In genomic region chr17:28747801-28748750, GRCh38 we compare ENCODE assay signal across 11 cellular contexts. TPM values are rescaled to one million over a fixed set of nuclear protein-coding genes. Genes with fewer than 3 reads are reported as not detected.
DNase-seq lines count a peak whose midpoint lies in the region; ATAC-seq, FAIRE-seq and TF ChIP-seq lines count a peak whose summit lies in the region.
"Had no signal": no experiment of that assay in that cellular context is flagged by ENCODE, and none has a peak within 500 bp of the region (broad histone marks: within the 10 kb centered on the region; RNA-seq: fewer than 3 reads in every experiment).

No MANE protein-coding gene starts in this region.

- 85 to 90% (median 88%) methylated on average over 15 to 18 of the region's 18 CpGs for WGBS in ovary, 3 donors

- POLR2A ChIA-PET in OCI-LY7 (lab: Charles Lee), result interaction anchor here (0.6 to 1.6 kb wide), 2 partner anchors 20 to 985 kb away, joined by 4 to 12 read pairs; no protein-coding TSS in a partner anchor

- H2AFZ ChIP-seq in OCI-LY7 (ENCODE audit: low read length), result no peak overlapping the region

- H3K27ac Mint-ChIP-seq in CD4-positive, CD25-positive, alpha-beta regulatory T cell, result peak overlapping the region in 1 of 3 donors; percentile 78

- H3K36me3 Mint-ChIP-seq in CD4-positive, CD25-positive, alpha-beta regulatory T cell, result no peaks in the 10 kb centered on the region

- FAIRE-seq in GM19239 (lab: Jason Lieb, UNC), result no peak

- no peaks in the 10 kb centered on the region for H3K9me2 ChIP-seq in OCI-LY7 (ENCODE audit: insufficient read depth, low read length)

- DNase-seq in CD4-positive, CD25-positive, alpha-beta regulatory T cell, result no peak
- DNase-seq in OCI-LY7 (ENCODE audit: low spot score) (no peak), dorsolateral prefrontal cortex (peak in 1 of 10 donors; percentile 41), ovary (peak in 3 of 5 donors; percentile 20 to 37 (median 28)), NCI-H1105 (lab: John Stamatoyannopoulos, UW) (no peak), GM03348 (ENCODE audit: low spot score) (no peak), foreskin melanocyte (no peak), GM19239 (ENCODE audit: insufficient read length, low spot score) (no peak)
- DNase-seq: activated effector memory CD4-positive, alpha-beta T cell treated with anti-CD3 and anti-CD28 coated beads, Interleukin-2, amount 50 U/mL, for 16 hours; retina; T-helper 2 cell had no signal

- no peak overlapping the region for H3K4me3 ChIP-seq in CD4-positive, CD25-positive, alpha-beta regulatory T cell (ENCODE audit: low read depth, low read length)
- no peak overlapping the region for H3K4me3 ChIP-seq in OCI-LY7 (ENCODE audit: low read depth, low read length, poor library complexity, severe bottlenecking)
- H3K4me3 ChIP-seq in dorsolateral prefrontal cortex, result peak overlapping the region in 15 of 59 donors; percentile 3 to 94 (median 84)
- H3K4me3 ChIP-seq in ovary, result no peak overlapping the region

- no peak for ATAC-seq in CD4-positive, CD25-positive, alpha-beta regulatory T cell (ENCODE audit: low read depth in 2 of 2)

- H4K20me1 ChIP-seq in OCI-LY7 (ENCODE audit: insufficient read depth, low read length), result peaks cover 30% of the 10 kb centered on the region

- TF ChIP-seq CTCF in OCI-LY7 (conservative IDR thresholded peaks at IDR 0.05; ENCODE audit: low read length) (0 out of 2 replicates have a peak, but pooled peaks have one; percentile 21), dorsolateral prefrontal cortex (IDR thresholded peaks at IDR 0.05 in 54 of 56, conservative IDR thresholded peaks at IDR 0.05 in 2 of 56; ENCODE audit: low read depth in 1 of 56, partially characterized antibody in 56 of 56) (no peak), ovary (IDR thresholded peaks at IDR 0.05) (no peak)

- no peak for TF ChIP-seq POLR2A in ovary (IDR thresholded peaks at IDR 0.05)

- no peaks in the 10 kb centered on the region for H3K9me3 ChIP-seq in CD4-positive, CD25-positive, alpha-beta regulatory T cell (ENCODE audit: control insufficient read depth in 2 of 2, low read length in 2 of 2)
- H3K9me3 ChIP-seq in OCI-LY7 (ENCODE audit: low read length) (no peaks in the 10 kb centered on the region), ovary (no peaks in the 10 kb centered on the region)

- peak overlapping the region; percentile 96; the same call in 1 of the 2 replicates for H3K4me2 ChIP-seq in OCI-LY7 (ENCODE audit: low read length)

- no peaks in the 10 kb centered on the region for H3K27me3 Mint-ChIP-seq in CD4-positive, CD25-positive, alpha-beta regulatory T cell

- peaks cover 36% of the 10 kb centered on the region for H3K4me1 ChIP-seq in CD4-positive, CD25-positive, alpha-beta regulatory T cell (ENCODE audit: control insufficient read depth, insufficient read depth, low read length, poor library complexity, severe bottlenecking)
- H3K4me1 ChIP-seq in OCI-LY7 (ENCODE audit: insufficient read depth, low read length, poor library complexity, severe bottlenecking), result peaks cover 40% of the 10 kb centered on the region
- peaks cover 12% of the 10 kb centered on the region for H3K4me1 ChIP-seq in ovary (ENCODE audit: insufficient read depth)

- peaks cover 14% of the 10 kb centered on the region for H3K36me3 ChIP-seq in CD4-positive, CD25-positive, alpha-beta regulatory T cell (ENCODE audit: control insufficient read depth, insufficient read depth, low read length)
- H3K36me3 ChIP-seq in OCI-LY7 (ENCODE audit: insufficient read depth, low read length) (peaks cover 83% of the 10 kb centered on the region), ovary (no peaks in the 10 kb centered on the region)

- H3K4me3 Mint-ChIP-seq in CD4-positive, CD25-positive, alpha-beta regulatory T cell, result peak overlapping the region in 1 of 4 donors; percentile 52

- CTCF ChIA-PET in OCI-LY7 (lab: Charles Lee; ENCODE audit: unreplicated experiment), result interaction anchor here (1.1 to 3.3 kb wide), 2 partner anchors 20 to 38 kb away, joined by 3 to 27 read pairs; partner anchors contain the start of genes NEK8 and TLCD1

- intact Hi-C loops in OCI-LY7 (cut with micrococcal nuclease; ENCODE audit: unreplicated experiment) (no loop called here), dorsolateral prefrontal cortex (cut with DNase I) (loop anchor here (5.0 to 10.0 kb wide), 2 partner anchors 63 to 154 kb away; partner anchors contain the start of gene DHRS13 (in 2 of the 2)), ovary (cut with DNase I) (no loop called here)

- no TSS peak for BruUV-seq in OCI-LY7 (replicated peaks; lab: Mats Ljungman, UMichigan)

- peak overlapping the region; percentile 41 for H3K27ac ChIP-seq in CD4-positive, CD25-positive, alpha-beta regulatory T cell (ENCODE audit: insufficient read depth, low read length, poor library complexity, severe bottlenecking)
- H3K27ac ChIP-seq in OCI-LY7 (ENCODE audit: low read depth, low read length, poor library complexity, severe bottlenecking), result no peak overlapping the region
- H3K27ac ChIP-seq in dorsolateral prefrontal cortex, result peak overlapping the region in 58 of 59 donors; percentile 65 to 100 (median 98)
- no peak overlapping the region for H3K27ac ChIP-seq in ovary

- no peaks in the 10 kb centered on the region for H3K27me3 ChIP-seq in CD4-positive, CD25-positive, alpha-beta regulatory T cell (ENCODE audit: control insufficient read depth, insufficient read depth, low read length)
- H3K27me3 ChIP-seq in dorsolateral prefrontal cortex (no peaks in the 10 kb centered on the region), ovary (no peaks in the 10 kb centered on the region)

- peaks cover 39% of the 10 kb centered on the region for H3K79me2 ChIP-seq in OCI-LY7 (ENCODE audit: insufficient read depth, low read depth, low read length)

- peaks cover 0 to 38% (median 7%) of the 10 kb centered on the region in 4 donors for H3K4me1 Mint-ChIP-seq in CD4-positive, CD25-positive, alpha-beta regulatory T cell

- H3K9me3 Mint-ChIP-seq in CD4-positive, CD25-positive, alpha-beta regulatory T cell, result no peaks in the 10 kb centered on the region

- no peak for TF ChIP-seq EP300 in ovary (IDR thresholded peaks at IDR 0.05)

RNA-seq across cellular contexts. Expression of gene TRAF4, which starts 4.3 kb away (rescaled TPM):
- 320 TPM for total RNA-seq in CD4-positive, CD25-positive, alpha-beta regulatory T cell
- polyA plus RNA-seq in CD4-positive, CD25-positive, alpha-beta regulatory T cell, result 1 to 10 TPM; 1.1 to 2.9 (median 1.7) TPM
- total RNA-seq in OCI-LY7 (2014; rRNA removed; shearing (Covaris generic)), result 73.6 and 105 TPM in 2 replicates
- total RNA-seq in OCI-LY7 (2022) (116 and 123 TPM in 2 replicates), dorsolateral prefrontal cortex (10 to 100 TPM; 16.6 to 92.5 (median 39.5) TPM), ovary (10 to 100 TPM; 12.9 to 61.3 (median 18.8) TPM)
- 1 to 10 TPM; 3.5 to 7.0 TPM for polyA plus RNA-seq in ovary

RNA-seq across cellular contexts. Expression of gene NEK8, which starts 19.5 kb away (rescaled TPM):
- total RNA-seq in CD4-positive, CD25-positive, alpha-beta regulatory T cell, result 7.5 TPM
- polyA plus RNA-seq in CD4-positive, CD25-positive, alpha-beta regulatory T cell, result 1 to 10 TPM; 1.8 to 2.6 (median 2.0) TPM
- total RNA-seq in OCI-LY7 (2014; rRNA removed; shearing (Covaris generic)), result 12.2 and 17.0 TPM in 2 replicates
- total RNA-seq in OCI-LY7 (2022) (14.0 and 15.1 TPM in 2 replicates), dorsolateral prefrontal cortex (1 to 10 TPM in 118 of 120 experiments, under 1 TPM in 2; 0.96 to 5.8 (median 2.4) TPM), ovary (1 to 10 TPM; 2.3 to 8.3 (median 3.4) TPM)
- polyA plus RNA-seq in ovary, result 1 to 10 TPM; 1.9 to 2.2 TPM

RNA-seq across cellular contexts. Expression of gene TLCD1, which starts 22.0 kb away (rescaled TPM):
- 1.3 TPM for total RNA-seq in CD4-positive, CD25-positive, alpha-beta regulatory T cell
- not detected for polyA plus RNA-seq in CD4-positive, CD25-positive, alpha-beta regulatory T cell
- total RNA-seq in OCI-LY7 (2014; rRNA removed; shearing (Covaris generic)), result 0.28 and 1.6 TPM in 2 replicates
- total RNA-seq in OCI-LY7 (2022) (2.5 and 3.4 TPM in 2 replicates), dorsolateral prefrontal cortex (10 to 100 TPM in 16 of 120 experiments, 1 to 10 TPM in 104; 2.0 to 22.8 (median 6.6) TPM), ovary (1 to 10 TPM in 6 of 7 donors, not detected in 1; 1.3 to 7.0 (median 1.6) TPM)
- 1 to 10 TPM in 1 of 2 donors, under 1 TPM in 1; 0.75 to 5.1 TPM for polyA plus RNA-seq in ovary

RNA-seq across cellular contexts. Expression of gene RPL23A, which starts 28.3 kb away (rescaled TPM):
- 2,050 TPM for total RNA-seq in CD4-positive, CD25-positive, alpha-beta regulatory T cell
- polyA plus RNA-seq in CD4-positive, CD25-positive, alpha-beta regulatory T cell, result 1,000 to 10,000 TPM; 4,206 to 5,707 (median 4,669) TPM
- total RNA-seq in OCI-LY7 (2014; rRNA removed; shearing (Covaris generic)), result 930 and 1,152 TPM in 2 replicates
- 2,557 and 2,633 TPM in 2 replicates for total RNA-seq in OCI-LY7 (2022)
- 100 to 1,000 TPM; 343 to 754 (median 490) TPM for total RNA-seq in dorsolateral prefrontal cortex
- 1,000 to 10,000 TPM; 1,369 to 3,979 (median 2,659) TPM for total RNA-seq in ovary
- 1,000 to 10,000 TPM; 2,997 to 3,153 TPM for polyA plus RNA-seq in ovary

RNA-seq across cellular contexts. Expression of gene RAB34, which starts 30.4 kb away (rescaled TPM):
- 4.0 TPM for total RNA-seq in CD4-positive, CD25-positive, alpha-beta regulatory T cell
- polyA plus RNA-seq in CD4-positive, CD25-positive, alpha-beta regulatory T cell, result 10 to 100 TPM in 1 of 4 donors, 1 to 10 TPM in 3; 6.6 to 11.5 (median 6.9) TPM
- total RNA-seq in OCI-LY7 (2014; rRNA removed; shearing (Covaris generic)), result 0.22 TPM in 1 of 2 replicates, not detected in the other
- total RNA-seq in OCI-LY7 (2022) (0.46 and 0.99 TPM in 2 replicates), dorsolateral prefrontal cortex (10 to 100 TPM; 12.0 to 55.8 (median 25.0) TPM), ovary (100 to 1,000 TPM; 149 to 222 (median 169) TPM)
- 100 to 1,000 TPM; 196 to 208 TPM for polyA plus RNA-seq in ovary

Comparison
In these comparisons a context has a peak if more than half of its experiments do, and no peak if none do; other contexts are left out.
1. DNase-seq: peak in ovary (3 of 5); none in CD4-positive, CD25-positive, alpha-beta regulatory T cell (0 of 3), OCI-LY7 (single experiment), NCI-H1105 (single experiment), GM03348 (single experiment), foreskin melanocyte (single experiment) and GM19239 (single experiment).
2. H3K27ac ChIP-seq: peak in CD4-positive, CD25-positive, alpha-beta regulatory T cell (single experiment) and dorsolateral prefrontal cortex (58 of 59); none in OCI-LY7 (single experiment) and ovary (0 of 2).
3. intact Hi-C loops: an anchor here in dorsolateral prefrontal cortex (5.0 to 10.0 kb wide); none called in OCI-LY7 and ovary.